ENCODE assay signal across 8 cellular contexts in genomic region chr5:157109744-157110143, GRCh38. TPM values are rescaled to one million over a fixed set of nuclear protein-coding genes. Genes with fewer than 3 reads are reported as not detected.
DNase-seq lines count a peak whose midpoint lies in the region; ATAC-seq, FAIRE-seq and TF ChIP-seq lines count a peak whose summit lies in the region.

No MANE protein-coding gene starts in this region.

- no peak overlapping the region for H3K9ac ChIP-seq in kidney (ENCODE audit: low read length in 2 of 2)

- H3K36me3 ChIP-seq in kidney (ENCODE audit: control insufficient read depth in 1 of 2, insufficient read depth in 2 of 2, low read length in 2 of 2) = no peaks in the 10 kb centered on the region
- no peaks in the 10 kb centered on the region for H3K36me3 ChIP-seq in BE2C

- no peaks in the 10 kb centered on the region for H3K27me3 Mint-ChIP-seq in effector memory CD8-positive, alpha-beta T cell

- no peak overlapping the region for H3K4me3 ChIP-seq in kidney (ENCODE audit: low read length in 2 of 2)
- no peak overlapping the region for H3K4me3 ChIP-seq in BE2C (ENCODE audit: low read depth, low read length)

- TF ChIP-seq POLR2A in GM18505 (IDR thresholded peaks at IDR 0.05; ENCODE audit: borderline replicate concordance, extremely low read depth, insufficient read depth, insufficient read length) = peak; percentile 60

- peak; percentile 52 for ATAC-seq in GM18505 (IDR thresholded peaks at IDR 0.05; ENCODE audit: unreplicated experiment)
- peak; percentile 77 for ATAC-seq in GM21529 (IDR thresholded peaks at IDR 0.05; ENCODE audit: unreplicated experiment)
- peak; percentile 64 for ATAC-seq in effector memory CD8-positive, alpha-beta T cell (replicated peaks)

- peaks cover 3% of the 10 kb centered on the region for H3K36me3 Mint-ChIP-seq in effector memory CD8-positive, alpha-beta T cell (ENCODE audit: insufficient read depth)

- peak overlapping the region in 1 of 2 donors; percentile 37 for H3K27ac ChIP-seq in kidney (ENCODE audit: low read depth in 2 of 2, low read length in 2 of 2)

- no peak for FAIRE-seq in kidney (lab: Jason Lieb, UNC)

- intact Hi-C loops in kidney (cut with DNase I) = no loop called here

- TF ChIP-seq CTCF in kidney (IDR thresholded peaks at IDR 0.05; ENCODE audit: borderline replicate concordance, extremely low read depth, insufficient read depth) (no peak), BE2C (IDR thresholded peaks at IDR 0.05; ENCODE audit: low read depth, low read length) (no peak)

- H3K27me3 ChIP-seq in BE2C = no peaks in the 10 kb centered on the region

- DNase-seq in Kasumi-1 (lab: John Stamatoyannopoulos, UW) (peak; percentile 49 to 63), kidney (no peak), NCI-H524 (lab: John Stamatoyannopoulos, UW) (no peak), DMS153 (lab: John Stamatoyannopoulos, UW) (no peak), BE2C (no peak)
- peak; percentile 2 to 4 (median 3) for DNase-seq in effector memory CD8-positive, alpha-beta T cell

- H3K9me3 ChIP-seq in kidney (ENCODE audit: control insufficient read depth in 1 of 2, low read length in 2 of 2) = no peaks in the 10 kb centered on the region
- H3K9me3 ChIP-seq in BE2C = no peaks in the 10 kb centered on the region

- H3K4me1 ChIP-seq in kidney (ENCODE audit: control insufficient read depth in 1 of 2, insufficient read depth in 1 of 2, low read depth in 1 of 2, low read length in 2 of 2) (peaks cover 0 to 2% of the 10 kb centered on the region in 2 donors), BE2C (no peaks in the 10 kb centered on the region)

- H3K4me1 Mint-ChIP-seq in effector memory CD8-positive, alpha-beta T cell (ENCODE audit: low read depth in 2 of 2) = peaks cover 18 to 25% of the 10 kb centered on the region in 2 donors

- H3K4me3 Mint-ChIP-seq in effector memory CD8-positive, alpha-beta T cell = peak overlapping the region; percentile 75 to 81

- H3K27ac Mint-ChIP-seq in effector memory CD8-positive, alpha-beta T cell = peak overlapping the region; percentile 78 to 96

- H3K9me3 Mint-ChIP-seq in effector memory CD8-positive, alpha-beta T cell = no peaks in the 10 kb centered on the region

RNA-seq across cellular contexts. Expression of gene HAVCR2, which starts 0.9 kb away (rescaled TPM):
- total RNA-seq in kidney = 14.6 TPM
- polyA plus RNA-seq in kidney (ENCODE audit: insufficient read depth, low read depth, low replicate concordance) = 17.5 TPM
- polyA plus RNA-seq in BE2C (2012; ENCODE audit: insufficient read depth, insufficient read length, low read depth) = 5.4 TPM

RNA-seq across cellular contexts. Expression of gene MED7, which starts 32.9 kb away (rescaled TPM):
- total RNA-seq in kidney = 18.2 TPM
- 28.6 TPM for polyA plus RNA-seq in kidney (ENCODE audit: insufficient read depth, low read depth, low replicate concordance)
- 7.1 TPM for polyA plus RNA-seq in BE2C (2012; ENCODE audit: insufficient read depth, insufficient read length, low read depth)

RNA-seq across cellular contexts. Expression of gene HAVCR1, which starts 50.8 kb away (rescaled TPM):
- total RNA-seq in kidney = 114 TPM
- polyA plus RNA-seq in kidney (ENCODE audit: insufficient read depth, low read depth, low replicate concordance) = 0.65 TPM
- 0.77 TPM for polyA plus RNA-seq in BE2C (2012; ENCODE audit: insufficient read depth, insufficient read length, low read depth)

RNA-seq across cellular contexts. Expression of gene GARIN3, which starts 56.3 kb away (rescaled TPM):
- not detected for total RNA-seq in kidney
- not detected for polyA plus RNA-seq in kidney (ENCODE audit: insufficient read depth, low read depth, low replicate concordance)
- polyA plus RNA-seq in BE2C (2012; ENCODE audit: insufficient read depth, insufficient read length, low read depth) = not detected

Comparison
In these comparisons a context has a peak if more than half of its experiments do, and no peak if none do; other contexts are left out.
1. DNase-seq: peak in Kasumi-1 (2 of 2) and effector memory CD8-positive, alpha-beta T cell (3 of 3); none in kidney (single experiment), NCI-H524 (0 of 2), DMS153 (single experiment) and BE2C (single experiment).
2. Peak in every context shown above with its lines, with median percentiles within 50 percentile points of each other: ATAC-seq.